ENCODE assay signal across 8 cellular contexts in the genomic region with DNA sequence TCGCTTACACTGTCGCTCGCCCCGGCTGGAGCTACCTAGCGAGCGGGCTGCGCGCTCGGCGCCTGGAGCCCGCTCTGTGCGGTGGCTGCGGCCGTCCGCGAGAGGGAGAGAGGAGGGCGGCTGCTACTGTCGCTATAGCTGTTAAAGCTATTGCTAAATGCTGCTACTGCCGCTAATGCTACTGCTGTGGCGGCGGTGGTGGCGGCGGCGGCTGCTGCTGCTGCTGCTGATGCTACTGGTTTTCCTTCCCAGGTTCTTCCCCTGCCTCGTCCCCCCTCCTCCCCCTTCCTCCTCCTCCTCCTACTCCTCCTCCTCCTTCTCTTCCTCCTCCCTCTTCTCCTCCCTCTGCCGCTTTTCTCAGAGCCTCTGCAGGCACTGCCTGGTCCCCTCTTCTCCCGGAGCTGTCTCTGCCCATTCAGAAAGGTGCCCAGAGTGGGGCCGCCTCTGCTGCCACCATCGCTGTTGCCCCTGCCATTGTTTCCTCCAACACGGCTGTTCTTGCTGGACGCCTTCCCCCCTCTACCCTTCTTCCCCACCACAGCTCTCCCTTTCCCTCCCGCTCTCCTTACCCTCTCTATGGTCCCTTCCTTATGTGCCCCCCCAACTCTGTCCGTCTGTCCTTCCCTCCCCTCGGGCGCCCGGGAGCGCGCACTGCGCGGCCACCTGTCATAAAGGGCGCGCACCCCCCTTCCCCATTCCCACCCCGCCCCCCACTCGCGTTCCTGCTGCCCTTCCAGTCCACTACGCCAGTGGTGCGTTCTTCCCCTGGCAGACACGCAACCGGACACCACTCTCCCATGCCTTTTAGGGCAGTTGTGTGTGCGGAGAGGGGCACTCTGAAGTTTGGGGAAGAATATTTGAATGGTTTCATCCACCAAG. TPM values are rescaled to one million over a fixed set of nuclear protein-coding genes. Genes with fewer than 3 reads are reported as not detected.
DNase-seq lines count a peak whose midpoint lies in the region; ATAC-seq, FAIRE-seq and TF ChIP-seq lines count a peak whose summit lies in the region.

Gene NEXMIF, minus strand, starts transcription at position 243 of the 879 bp plus-strand sequence.

- no peaks in the 10 kb centered on the region for H3K9me3 Mint-ChIP-seq in natural killer cell

- DNase-seq in D721Med (ENCODE audit: insufficient read length, low spot score) = peak; percentile 22
- no peak for DNase-seq in endothelial cell of umbilical vein (ENCODE audit: low read depth, low spot score)
- DNase-seq in natural killer cell = no peak
- DNase-seq in epidermal melanocyte (ENCODE audit: insufficient read length, low spot score) = no peak

- H3K9me3 ChIP-seq in endothelial cell of umbilical vein (replicated peaks; ENCODE audit: control insufficient read depth, insufficient read depth, low read length) = no peaks in the 10 kb centered on the region

- peak within 1 kb of the TSS; percentile 45 for H2AFZ ChIP-seq in endothelial cell of umbilical vein (ENCODE audit: low read depth, low read length)

- H3K4me2 ChIP-seq in endothelial cell of umbilical vein (ENCODE audit: insufficient read depth, low read length) = no peak within 1 kb of the TSS

- H3K27ac ChIP-seq in VCaP = peak within 1 kb of the TSS; percentile 58
- H3K27ac ChIP-seq in endothelial cell of umbilical vein (ENCODE audit: insufficient read depth, low read depth, low read length) = no peak within 1 kb of the TSS
- no peak within 1 kb of the TSS for H3K27ac ChIP-seq in urinary bladder (ENCODE audit: low read depth)

- FAIRE-seq in D721Med (lab: Jason Lieb, UNC) (no peak), endothelial cell of umbilical vein (lab: Jason Lieb, UNC) (no peak)

- H3K4me1 ChIP-seq in endothelial cell of umbilical vein (ENCODE audit: control insufficient read depth, extremely low read depth, insufficient read depth, low read length) (no peaks in the 10 kb centered on the region), urinary bladder (ENCODE audit: insufficient read depth) (no peaks in the 10 kb centered on the region)

- H3K27ac Mint-ChIP-seq in natural killer cell = no peak within 1 kb of the TSS

- H3K79me2 ChIP-seq in endothelial cell of umbilical vein (ENCODE audit: control insufficient read depth, insufficient read depth, low read length) = no peaks in the 10 kb centered on the region

- no peak within 1 kb of the TSS for H3K9ac ChIP-seq in endothelial cell of umbilical vein (replicated peaks; ENCODE audit: extremely low read depth, insufficient read depth, low read length)

- CTCF ChIA-PET in endothelial cell of umbilical vein (lab: Charles Lee) = interaction anchor here (0.8 kb wide), 1 partner anchor 23 kb away, joined by 3 read pairs; no protein-coding TSS in a partner anchor

- H3K4me3 ChIP-seq in endothelial cell of umbilical vein (replicated peaks in 1 of 3; ENCODE audit: insufficient read depth in 1 of 3, low read depth in 1 of 3, low read length in 3 of 3) (peak within 1 kb of the TSS in 1 of 3 experiments; percentile 24), urinary bladder (ENCODE audit: low read depth, low read length) (peak within 1 kb of the TSS; percentile 34)

- H4K20me1 ChIP-seq in endothelial cell of umbilical vein (replicated peaks; ENCODE audit: control insufficient read depth, extremely low read depth, insufficient read depth, low read length) = no peaks in the 10 kb centered on the region

- dilution Hi-C loops in endothelial cell of umbilical vein (cut with MboI; ENCODE audit: extremely low pct_ligation_motif_present, low sequenced_read_pairs) = no loop called here

- POLR2A ChIA-PET in endothelial cell of umbilical vein (lab: Charles Lee) = no interaction called here

- H3K4me3 Mint-ChIP-seq in natural killer cell = peak within 1 kb of the TSS; percentile 89

- WGBS in urinary bladder = 2% methylated on average over 49 of the region's 50 CpGs

- BruUV-seq in endothelial cell of umbilical vein (replicated peaks; lab: Mats Ljungman, UMichigan) = no TSS peak

- H3K4me1 Mint-ChIP-seq in natural killer cell = peaks cover 5% of the 10 kb centered on the region in 2 donors

- TF ChIP-seq CTCF in D721Med (IDR thresholded peaks at IDR 0.05; ENCODE audit: insufficient read depth, missing control alignments) (peak; percentile 5), VCaP (conservative IDR thresholded peaks at IDR 0.05) (peak; percentile 28), endothelial cell of umbilical vein (IDR thresholded peaks at IDR 0.05; ENCODE audit: extremely low read depth in 1 of 2, insufficient read depth in 1 of 2, low read depth in 1 of 2, low read length in 2 of 2) (peak in 1 of 2 donors; percentile 21), natural killer cell (IDR thresholded peaks at IDR 0.05) (no peak)

- TF ChIP-seq POLR2A in endothelial cell of umbilical vein (IDR thresholded peaks at IDR 0.05; ENCODE audit: low read depth, low read length) = no peak

- ATAC-seq in GM19395 (IDR thresholded peaks at IDR 0.05; ENCODE audit: unreplicated experiment) = peak; percentile 62
- peak; percentile 58 for ATAC-seq in HG03460 (IDR thresholded peaks at IDR 0.05; ENCODE audit: unreplicated experiment)
- ATAC-seq in natural killer cell = peak in 2 of 3 donors; percentile 21 to 59

- H3K27me3 Mint-ChIP-seq in natural killer cell (ENCODE audit: low read depth in 2 of 2) = peaks cover 16 to 33% of the 10 kb centered on the region in 2 donors

- H3K27me3 ChIP-seq in endothelial cell of umbilical vein (ENCODE audit: control insufficient read depth in 2 of 2, insufficient read depth in 2 of 2, low read length in 2 of 2) = peaks cover 6 to 14% of the 10 kb centered on the region in 2 experiments

- intact Hi-C loops in endothelial cell of umbilical vein (cut with micrococcal nuclease) = no loop called here
- intact Hi-C loops in natural killer cell (cut with micrococcal nuclease) = no loop called here

- H3K36me3 ChIP-seq in endothelial cell of umbilical vein (ENCODE audit: control insufficient read depth in 2 of 2, extremely low read depth in 1 of 2, insufficient read depth in 2 of 2, low read length in 2 of 2) (no peaks in the 10 kb centered on the region), urinary bladder (ENCODE audit: insufficient read depth) (no peaks in the 10 kb centered on the region)

- H3K36me3 Mint-ChIP-seq in natural killer cell = no peaks in the 10 kb centered on the region

- H3K9me1 ChIP-seq in endothelial cell of umbilical vein (replicated peaks; ENCODE audit: control insufficient read depth, extremely low read depth, insufficient read depth, low read length) = no peaks in the 10 kb centered on the region

TF ChIP-seq in endothelial cell of umbilical vein, 7 proteins besides CTCF, POLR2A, EP300 and RAD21:
- TF ChIP-seq EZH2 (IDR thresholded peaks at IDR 0.05; ENCODE audit: borderline replicate concordance, low read depth, low read length, severe bottlenecking) (no peak), MAX (IDR thresholded peaks at IDR 0.05; ENCODE audit: insufficient read depth, insufficient read length) (no peak), JUN (IDR thresholded peaks at IDR 0.05; ENCODE audit: borderline replicate concordance, insufficient read depth, insufficient read length, low read depth) (no peak), GATA2 (IDR thresholded peaks at IDR 0.05; ENCODE audit: insufficient read depth, insufficient read length, low read depth, low read length) (no peak), POLR2AphosphoS5 (IDR thresholded peaks at IDR 0.05; ENCODE audit: insufficient read depth, low read depth, low read length) (no peak), MYC (IDR thresholded peaks at IDR 0.05; ENCODE audit: low read depth, low read length) (no peak), FOS (IDR thresholded peaks at IDR 0.05; ENCODE audit: borderline replicate concordance, insufficient read depth, low read length) (no peak)
TF ChIP-seq in endothelial cell of umbilical vein: peak in this region for 0.

RNA-seq across cellular contexts. Expression of gene NEXMIF, which starts in this region (rescaled TPM):
- total RNA-seq in endothelial cell of umbilical vein = not detected in 2 replicates
- not detected in 2 replicates for polyA plus RNA-seq in endothelial cell of umbilical vein
- polyA plus RNA-seq in endothelial cell of umbilical vein (2011; cell fraction: cytosol; rRNA removed) = not detected in 2 replicates
- polyA plus RNA-seq in endothelial cell of umbilical vein (2011; cell fraction: nucleus; rRNA removed) = not detected in 2 replicates
- not detected in 2 replicates for polyA plus RNA-seq in endothelial cell of umbilical vein (2012)
- not detected in 2 replicates for polyA minus RNA-seq in endothelial cell of umbilical vein
- polyA minus RNA-seq in endothelial cell of umbilical vein (2011; cell fraction: cytosol; rRNA and poly(A)+ RNA removed) = not detected
- polyA minus RNA-seq in endothelial cell of umbilical vein (2011; cell fraction: nucleus; rRNA and poly(A)+ RNA removed) = not detected in 2 replicates
- total RNA-seq in natural killer cell = under 1 TPM; 0.02 to 0.08 (median 0.05) TPM
- total RNA-seq in urinary bladder = 3.8 TPM
- polyA plus RNA-seq in urinary bladder = 0.72 TPM

Comparison
In these comparisons a context has a peak if more than half of its experiments do, and no peak if none do; other contexts are left out.
1. Peak in ATAC-seq in natural killer cell; RNA of the gene not detected or under 1 TPM.